In genomic region chr4:186651624-186652023, GRCh38 we compare ENCODE assay signal across 8 cellular contexts.
DNase-seq lines count a peak whose midpoint lies in the region; ATAC-seq, FAIRE-seq and TF ChIP-seq lines count a peak whose summit lies in the region.
"Had no signal": no experiment of that assay in that cellular context is flagged by ENCODE, and none has a peak within 500 bp of the region (broad histone marks: within the 10 kb centered on the region; RNA-seq: fewer than 3 reads in every experiment).

No MANE protein-coding gene starts in this region.

- TF ChIP-seq POLR2A in endothelial cell of umbilical vein (IDR thresholded peaks at IDR 0.05; ENCODE audit: low read depth, low read length) = no peak

- H3K36me3 ChIP-seq in endothelial cell of umbilical vein (ENCODE audit: control insufficient read depth in 2 of 2, extremely low read depth in 1 of 2, insufficient read depth in 2 of 2, low read length in 2 of 2) = no peaks in the 10 kb centered on the region

- no peak for ATAC-seq in GM18861 (IDR thresholded peaks at IDR 0.05; ENCODE audit: unreplicated experiment)

- POLR2A ChIA-PET in endothelial cell of umbilical vein (lab: Charles Lee) = no interaction called here

- no peak overlapping the region for H2AFZ ChIP-seq in endothelial cell of umbilical vein (ENCODE audit: low read depth, low read length)

- H3K9ac ChIP-seq in endothelial cell of umbilical vein (replicated peaks; ENCODE audit: extremely low read depth, insufficient read depth, low read length) = no peak overlapping the region

- no TSS peak for BruUV-seq in endothelial cell of umbilical vein (replicated peaks; lab: Mats Ljungman, UMichigan)

- H3K27ac ChIP-seq in endothelial cell of umbilical vein (ENCODE audit: insufficient read depth, low read depth, low read length) = no peak overlapping the region

- DNase-seq in NCI-H345 (lab: John Stamatoyannopoulos, UW) = peak; percentile 90
- DNase-seq in endothelial cell of umbilical vein (ENCODE audit: low read depth, low spot score) = peak; percentile 37
- peak; percentile 19 for DNase-seq in middle frontal gyrus (ENCODE audit: extremely low spot score, low spot score)
- peak; percentile 37 for DNase-seq in urothelium cell line (ENCODE audit: low spot score)
- no peak for DNase-seq in activated naive CD4-positive, alpha-beta T cell treated with Interleukin-2 at 50 U/mL for 16 hours
- DNase-seq in activated CD4-positive, CD25-positive, alpha-beta regulatory T cell (lab: John Stamatoyannopoulos, UW) = no peak
- DNase-seq: NK-92 treated with Interleukin-12 subunit alpha and Interleukin-12 subunit beta, amount 100 ng/mL, for 24 hours had no signal

- H3K4me3 ChIP-seq in endothelial cell of umbilical vein (replicated peaks in 1 of 3; ENCODE audit: insufficient read depth in 1 of 3, low read depth in 1 of 3, low read length in 3 of 3) = no peak overlapping the region

- H3K9me3 ChIP-seq in endothelial cell of umbilical vein (replicated peaks; ENCODE audit: control insufficient read depth, insufficient read depth, low read length) = no peaks in the 10 kb centered on the region

- no peaks in the 10 kb centered on the region for H4K20me1 ChIP-seq in endothelial cell of umbilical vein (replicated peaks; ENCODE audit: control insufficient read depth, extremely low read depth, insufficient read depth, low read length)

- no peak overlapping the region for H3K4me2 ChIP-seq in endothelial cell of umbilical vein (ENCODE audit: insufficient read depth, low read length)

- CTCF ChIA-PET in endothelial cell of umbilical vein (lab: Charles Lee) = no interaction called here

- H3K79me2 ChIP-seq in endothelial cell of umbilical vein (ENCODE audit: control insufficient read depth, insufficient read depth, low read length) = no peaks in the 10 kb centered on the region

- intact Hi-C loops in endothelial cell of umbilical vein (cut with micrococcal nuclease) = no loop called here

- no peaks in the 10 kb centered on the region for H3K9me1 ChIP-seq in endothelial cell of umbilical vein (replicated peaks; ENCODE audit: control insufficient read depth, extremely low read depth, insufficient read depth, low read length)

- dilution Hi-C loops in endothelial cell of umbilical vein (cut with MboI; ENCODE audit: extremely low pct_ligation_motif_present, low sequenced_read_pairs) = no loop called here

- no peak for TF ChIP-seq CTCF in endothelial cell of umbilical vein (IDR thresholded peaks at IDR 0.05; ENCODE audit: extremely low read depth in 1 of 2, insufficient read depth in 1 of 2, low read depth in 1 of 2, low read length in 2 of 2)

- peaks cover 2% of the 10 kb centered on the region in 2 experiments for H3K27me3 ChIP-seq in endothelial cell of umbilical vein (ENCODE audit: control insufficient read depth in 2 of 2, insufficient read depth in 2 of 2, low read length in 2 of 2)

- H3K4me1 ChIP-seq in endothelial cell of umbilical vein (ENCODE audit: control insufficient read depth, extremely low read depth, insufficient read depth, low read length) = peaks cover 4% of the 10 kb centered on the region

- FAIRE-seq in endothelial cell of umbilical vein (lab: Jason Lieb, UNC) (no peak), urothelium cell line (lab: Jason Lieb, UNC) (no peak)

TF ChIP-seq in endothelial cell of umbilical vein, 7 proteins besides CTCF, POLR2A, EP300 and RAD21:
- TF ChIP-seq MYC (IDR thresholded peaks at IDR 0.05; ENCODE audit: low read depth, low read length) = no peak
- TF ChIP-seq POLR2AphosphoS5 (IDR thresholded peaks at IDR 0.05; ENCODE audit: insufficient read depth, low read depth, low read length) = no peak
- TF ChIP-seq MAX (IDR thresholded peaks at IDR 0.05; ENCODE audit: insufficient read depth, insufficient read length) = no peak
TF ChIP-seq in endothelial cell of umbilical vein: peak in this region for 0.

Comparison
In these comparisons a context has a peak if more than half of its experiments do, and no peak if none do; other contexts are left out.
1. DNase-seq: peak in NCI-H345 (single experiment), endothelial cell of umbilical vein (single experiment), middle frontal gyrus (single experiment) and urothelium cell line (single experiment); none in activated naive CD4-positive, alpha-beta T cell treated with Interleukin-2 at 50 U/mL for 16 hours (single experiment) and activated CD4-positive, CD25-positive, alpha-beta regulatory T cell (0 of 4).